Comparison of ENCODE assay signal across 18 cellular contexts in genomic region chr6:158374020-158374419, GRCh38.
"Had no signal": no experiment of that assay in that cellular context is flagged by ENCODE, and none has a peak within 500 bp of the region (broad histone marks: within the 10 kb centered on the region; RNA-seq: fewer than 3 reads in every experiment).

No MANE protein-coding gene starts in this region.

- H3K4me2 ChIP-seq: neural progenitor cell had no signal

- H2AFZ ChIP-seq: neural progenitor cell had no signal

- DNase-seq: activated CD4-positive, alpha-beta T cell treated with anti-CD3 and anti-CD28 coated beads for 1 hour; activated CD4-positive, alpha-beta T cell treated with anti-CD3 and anti-CD28 coated beads, Interleukin-2, amount 50 U/mL, for 48 hours; activated gamma-delta T cell; activated naive CD8-positive, alpha-beta T cell treated with anti-CD3 and anti-CD28 coated beads for 36 hours; activated T-cell treated with anti-CD3 and anti-CD28 coated beads, Interleukin-2, amount 50 U/mL, for 48 hours; esophagus squamous epithelium; heart right ventricle; left ventricle myocardium superior; pancreas; small intestine; thyroid gland had no signal

- H3K9me3 ChIP-seq: ascending aorta, esophagus squamous epithelium, heart right ventricle, pancreas, thyroid gland, vagina had no signal

- ATAC-seq: heart right ventricle; left ventricle myocardium superior; pancreas; stimulated activated effector memory CD8-positive, alpha-beta T cell treated with anti-CD3 and anti-CD28 coated beads, Interleukin-12 subunit alpha, Interleukin-12 subunit beta, amount 100 ng/mL, for 72 hours had no signal

- H3K4me3 ChIP-seq: ascending aorta, cardiac muscle cell, esophagus squamous epithelium, heart right ventricle, neural progenitor cell, pancreas, thyroid gland, vagina had no signal

- H3K36me3 ChIP-seq: ascending aorta, cardiac muscle cell, esophagus squamous epithelium, heart right ventricle, neural progenitor cell, pancreas, thyroid gland, vagina had no signal

- FAIRE-seq: colon, frontal cortex, pancreas, small intestine had no signal

- H3K9ac ChIP-seq: neural progenitor cell had no signal

- H3K27ac ChIP-seq: ascending aorta, cardiac muscle cell, esophagus squamous epithelium, heart right ventricle, neural progenitor cell, pancreas, vagina had no signal

- H3K27me3 ChIP-seq: ascending aorta, cardiac muscle cell, esophagus squamous epithelium, heart right ventricle, neural progenitor cell, pancreas, thyroid gland, vagina had no signal
